In the genomic region with DNA sequence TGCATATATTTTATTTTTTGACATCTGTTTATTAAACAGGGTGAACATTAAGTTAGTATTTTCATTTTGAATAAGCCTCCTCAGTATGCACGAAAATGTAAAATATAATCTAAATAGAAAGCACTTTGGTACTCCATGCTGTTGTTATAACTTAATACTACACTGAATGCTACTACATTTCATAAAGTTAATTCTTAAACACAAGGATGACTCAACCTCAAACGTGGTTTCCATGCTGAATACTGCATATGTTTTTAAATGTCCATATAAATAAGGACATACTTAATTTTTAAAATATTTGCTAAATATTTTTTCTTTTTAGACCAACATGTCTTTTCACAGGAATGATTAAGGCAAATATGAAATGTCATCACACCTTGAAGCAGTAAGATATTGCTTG, we compare ENCODE assay signal across 22 cellular contexts.
"Had no signal": no experiment of that assay in that cellular context is flagged by ENCODE, and none has a peak within 500 bp of the region (broad histone marks: within the 10 kb centered on the region; RNA-seq: fewer than 3 reads in every experiment).

No MANE protein-coding gene starts in this region.

- H3K4me2 ChIP-seq: neural progenitor cell had no signal

- DNase-seq: activated CD4-positive, alpha-beta T cell treated with anti-CD3 and anti-CD28 coated beads, Interleukin-2, amount 50 U/mL, for 1 hour; activated CD4-positive, CD25-positive, alpha-beta regulatory T cell; activated CD8-positive, alpha-beta memory T cell treated with anti-CD3 and anti-CD28 coated beads for 24 hours; activated CD8-positive, alpha-beta memory T cell treated with anti-CD3 and anti-CD28 coated beads, Interleukin-2, amount 50 U/mL, for 48 hours; activated effector memory CD4-positive, alpha-beta T cell treated with Interleukin-2 at 50 U/mL for 16 hours; activated naive CD4-positive, alpha-beta T cell treated with anti-CD3 and anti-CD28 coated beads, Interleukin-2, amount 50 U/mL, for 16 hours; activated T-cell treated with anti-CD3 and anti-CD28 coated beads, Interleukin-2, amount 50 U/mL, for 48 hours; dorsolateral prefrontal cortex; endodermal cell; gastrocnemius medialis; heart left ventricle; left ventricle myocardium superior; psoas muscle; right lobe of liver; stimulated activated CD4-positive, alpha-beta T cell treated with anti-CD3 and anti-CD28 coated beads, Interleukin-4, amount 100 ng/mL, for 24 hours; stomach; T-cell; T-helper 9 cell; testis; upper lobe of left lung had no signal

- H3K27me3 Mint-ChIP-seq: T-cell had no signal

- H3K9me3 ChIP-seq: gastrocnemius medialis, heart left ventricle, psoas muscle, right lobe of liver, stomach, testis, upper lobe of left lung had no signal

- H3K27me3 ChIP-seq: dorsolateral prefrontal cortex, gastrocnemius medialis, heart left ventricle, neural progenitor cell, right lobe of liver, stomach, testis, upper lobe of left lung had no signal

- H3K4me1 ChIP-seq: gastrocnemius medialis, neural progenitor cell, psoas muscle, testis, upper lobe of left lung had no signal

- H3K27ac Mint-ChIP-seq: endodermal cell, neural progenitor cell had no signal

- ATAC-seq: gastrocnemius medialis; heart left ventricle; left ventricle myocardium superior; psoas muscle; right lobe of liver; stimulated activated effector memory CD8-positive, alpha-beta T cell treated with anti-CD3 and anti-CD28 coated beads, Interleukin-12 subunit alpha, Interleukin-12 subunit beta, amount 100 ng/mL, for 72 hours; T-cell had no signal

- H3K9me3 Mint-ChIP-seq: endodermal cell; neural progenitor cell; stimulated activated effector memory CD8-positive, alpha-beta T cell treated with anti-CD3 and anti-CD28 coated beads, Interleukin-12 subunit alpha, Interleukin-12 subunit beta, amount 100 ng/mL, for 72 hours; T-cell had no signal

- H3K4me1 Mint-ChIP-seq: endodermal cell, neural progenitor cell had no signal

- H2AFZ ChIP-seq: neural progenitor cell had no signal

- H3K4me3 Mint-ChIP-seq: endodermal cell; neural progenitor cell; stimulated activated effector memory CD8-positive, alpha-beta T cell treated with anti-CD3 and anti-CD28 coated beads, Interleukin-12 subunit alpha, Interleukin-12 subunit beta, amount 100 ng/mL, for 72 hours; T-cell had no signal

- H3K4me3 ChIP-seq: dorsolateral prefrontal cortex, gastrocnemius medialis, heart left ventricle, neural progenitor cell, psoas muscle, right lobe of liver, stomach, testis, upper lobe of left lung had no signal

- H3K27ac ChIP-seq: dorsolateral prefrontal cortex, gastrocnemius medialis, heart left ventricle, neural progenitor cell, psoas muscle, right lobe of liver, stomach, testis, upper lobe of left lung had no signal
